ENCODE assay signal across 28 cellular contexts in the genomic region with DNA sequence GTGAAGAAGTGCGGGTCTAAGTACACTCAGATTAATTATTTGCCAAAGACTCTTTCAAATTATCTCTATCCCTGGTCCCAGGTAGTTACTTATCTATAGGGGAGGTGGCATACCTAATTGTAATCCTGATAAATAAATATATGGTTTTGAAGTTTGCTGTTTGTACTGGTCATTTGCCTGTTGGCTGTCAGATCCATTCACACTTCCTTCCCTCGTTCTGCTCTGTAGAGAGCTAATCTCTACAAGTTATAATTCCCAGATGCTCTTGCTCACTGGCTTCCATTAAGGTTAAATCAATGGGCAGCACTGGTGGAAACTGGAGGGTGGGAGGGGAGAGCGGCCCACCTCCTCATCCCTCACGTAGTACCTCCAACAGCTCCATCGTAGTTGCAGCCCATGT.
"Had no signal": no experiment of that assay in that cellular context is flagged by ENCODE, and none has a peak within 500 bp of the region (broad histone marks: within the 10 kb centered on the region; RNA-seq: fewer than 3 reads in every experiment).

No MANE protein-coding gene starts in this region.

- H3K4me2 ChIP-seq: neural progenitor cell, smooth muscle cell had no signal

- H3K4me3 ChIP-seq: neural progenitor cell, ovary, psoas muscle, right lobe of liver, sigmoid colon, smooth muscle cell, spleen, suprapubic skin, testis, tibial nerve, upper lobe of right lung, uterus had no signal

- H3K9me3 ChIP-seq: ovary, psoas muscle, right lobe of liver, sigmoid colon, spleen, suprapubic skin, testis, tibial nerve, upper lobe of right lung, uterus had no signal

- DNase-seq: naive thymus-derived CD4-positive, alpha-beta T cell; natural killer cell; occipital lobe; ovary; posterior cingulate gyrus; psoas muscle; right cardiac atrium; right lobe of liver; sigmoid colon; spleen; stimulated activated CD4-positive, alpha-beta T cell treated with anti-CD3 and anti-CD28 coated beads, Interleukin-12 subunit alpha, Interleukin-12 subunit beta, amount 100 ng/mL, for 4 hours; stimulated activated CD4-positive, alpha-beta T cell treated with anti-CD3 and anti-CD28 coated beads, Interleukin-1b, Interleukin-23, amount 100 ng/mL, for 48 hours; stimulated activated CD4-positive, alpha-beta T cell treated with anti-CD3 and anti-CD28 coated beads, Interleukin-4, amount 100 ng/mL, for 1 hour; stimulated activated CD4-positive, alpha-beta T cell treated with anti-CD3 and anti-CD28 coated beads, Interleukin-4, amount 100 ng/mL, for 4 hours; stimulated activated CD8-positive, alpha-beta memory T cell treated with anti-CD3 and anti-CD28 coated beads, Interleukin-4, amount 100 ng/mL, for 48 hours; stimulated activated naive CD4-positive, alpha-beta T cell; stimulated activated naive CD8-positive, alpha-beta T cell treated with anti-CD3 and anti-CD28 coated beads, Interleukin-15, amount 100 ng/mL, for 72 hours; stimulated activated naive CD8-positive, alpha-beta T cell treated with anti-CD3 and anti-CD28 coated beads, Interleukin-15, Interleukin-2, amounts not matched to agents 100 U/mL and 50 U/mL, for 24 hours; substantia nigra; testis; upper lobe of right lung; uterus had no signal

- H3K4me1 ChIP-seq: neural progenitor cell, parathyroid adenoma, psoas muscle, right lobe of liver, sigmoid colon, suprapubic skin, testis, tibial nerve, upper lobe of right lung, uterus had no signal

- H3K9ac ChIP-seq: neural progenitor cell, parathyroid adenoma had no signal

- H3K27ac ChIP-seq: neural progenitor cell, ovary, parathyroid adenoma, psoas muscle, right lobe of liver, sigmoid colon, spleen, suprapubic skin, testis, tibial nerve, upper lobe of right lung, uterus had no signal

- H3K27me3 ChIP-seq: neural progenitor cell, ovary, right lobe of liver, sigmoid colon, spleen, suprapubic skin, testis, tibial nerve, upper lobe of right lung, uterus had no signal

- H2AFZ ChIP-seq: neural progenitor cell, parathyroid adenoma had no signal

- H3K36me3 ChIP-seq: neural progenitor cell, ovary, right lobe of liver, sigmoid colon, spleen, suprapubic skin, tibial nerve, upper lobe of right lung, uterus had no signal

- ATAC-seq: naive thymus-derived CD4-positive, alpha-beta T cell; natural killer cell; psoas muscle; right cardiac atrium; right lobe of liver; stimulated activated memory B cell treated with anti-CD40 and anti-IgM and Interleukin-4, amounts not matched to agents 10 μg/mL and 1 μg/mL and 100 μg/mL, for 72 hours; stimulated activated naive CD8-positive, alpha-beta T cell treated with anti-CD3 and anti-CD28 coated beads, Interleukin-15, amount 100 ng/mL, for 72 hours; stimulated activated naive CD8-positive, alpha-beta T cell treated with anti-CD3 and anti-CD28 coated beads, Interleukin-15, Interleukin-2, amounts not matched to agents 100 U/mL and 50 U/mL, for 24 hours; upper lobe of right lung had no signal

- H3K79me2 ChIP-seq: parathyroid adenoma had no signal
